In the genomic region with DNA sequence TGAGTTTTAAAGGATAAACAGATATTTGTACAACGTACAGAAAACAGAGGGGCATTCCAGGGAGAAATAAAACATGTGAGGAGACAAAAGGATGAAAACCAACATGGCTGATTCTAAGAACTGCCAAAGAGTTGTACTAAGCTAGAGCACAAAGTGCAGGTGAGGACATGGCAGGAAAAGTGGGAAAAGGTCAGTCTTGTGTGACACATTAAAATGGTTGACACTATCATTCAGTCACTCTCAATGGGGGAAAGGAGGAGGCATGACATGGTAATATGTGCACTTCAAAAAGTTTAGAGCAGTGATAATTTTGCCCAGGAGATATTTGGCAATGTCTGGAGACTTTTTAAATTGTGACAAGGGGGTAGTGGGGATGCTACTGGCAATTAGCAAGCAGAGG, we compare ENCODE assay signal across 1 cellular context.
TF ChIP-seq lines count a peak whose summit lies in the region.

No MANE protein-coding gene starts in this region.

TF ChIP-seq in HepG2, 621 proteins besides CTCF, POLR2A, EP300 and RAD21 (continued from another document):
- TF ChIP-seq ZHX1 (CRISPR knock-in tag; IDR thresholded peaks at IDR 0.05; ENCODE audit: low read depth) = no peak
